ENCODE assay signal across 16 cellular contexts in the genomic region with DNA sequence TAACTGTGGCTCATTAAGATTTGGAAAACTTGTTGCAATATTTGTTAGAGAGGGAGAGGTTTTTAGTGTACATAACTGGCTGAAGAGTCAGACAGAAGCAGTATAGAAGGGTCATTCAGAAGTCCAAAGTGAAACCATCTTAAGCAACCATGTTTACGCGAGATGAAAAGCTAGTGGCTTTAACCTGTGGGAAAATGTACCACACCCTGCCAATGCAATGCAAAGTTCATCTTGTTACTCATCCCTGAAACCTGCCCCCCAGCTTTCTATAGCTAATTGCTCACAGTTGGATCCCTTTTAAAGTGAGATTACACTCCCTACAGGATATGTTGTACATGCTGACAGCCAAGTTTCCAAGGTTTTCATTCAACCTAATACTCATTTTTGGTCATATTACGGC.
DNase-seq lines count a peak whose midpoint lies in the region; ATAC-seq and TF ChIP-seq lines count a peak whose summit lies in the region.
"Had no signal": no experiment of that assay in that cellular context is flagged by ENCODE, and none has a peak within 500 bp of the region (broad histone marks: within the 10 kb centered on the region; RNA-seq: fewer than 3 reads in every experiment).

No MANE protein-coding gene starts in this region.

- peak overlapping the region; percentile 91 for H3K27ac ChIP-seq in mammary epithelial cell (ENCODE audit: insufficient read depth, low read depth, low read length)
- H3K27ac ChIP-seq in lower lobe of right lung, result no peak overlapping the region
- H3K27ac ChIP-seq in CD8-positive, alpha-beta T cell (ENCODE audit: low read depth, low read length), result no peak overlapping the region
- H3K27ac ChIP-seq: ascending aorta, C4-2B, spleen, VCaP had no signal

- H3K9ac ChIP-seq in mammary epithelial cell (ENCODE audit: insufficient read depth, low read length), result peak overlapping the region; percentile 60

- POLR2A ChIA-PET in CD8-positive, alpha-beta T cell (lab: Charles Lee), result no interaction called here

- WGBS in mammary epithelial cell (ENCODE audit: low coverage, missing lambda C conversion rate), result 20% methylated on average over 3 of the region's 3 CpGs

- in situ Hi-C loops in mammary epithelial cell (cut with MboI; ENCODE audit: low sequenced_read_pairs in 2 of 2), result no loop called here

- no peaks in the 10 kb centered on the region for H3K9me3 Mint-ChIP-seq in CD8-positive, alpha-beta T cell
- H3K9me3 Mint-ChIP-seq: nephron had no signal

- H3K9me3 ChIP-seq in mammary epithelial cell (replicated peaks; ENCODE audit: insufficient read depth, low read length) (no peaks in the 10 kb centered on the region), lower lobe of right lung (no peaks in the 10 kb centered on the region)
- H3K9me3 ChIP-seq in CD8-positive, alpha-beta T cell (ENCODE audit: low read length), result no peaks in the 10 kb centered on the region
- H3K9me3 ChIP-seq: ascending aorta had no signal

- peaks cover 34% of the 10 kb centered on the region for H3K4me1 ChIP-seq in mammary epithelial cell (ENCODE audit: insufficient read depth, low read length)
- peaks cover 20% of the 10 kb centered on the region for H3K4me1 ChIP-seq in lower lobe of right lung
- no peaks in the 10 kb centered on the region for H3K4me1 ChIP-seq in CD8-positive, alpha-beta T cell (ENCODE audit: insufficient read depth, low read length)
- H3K4me1 ChIP-seq: ascending aorta, spleen had no signal

- H3K4me1 Mint-ChIP-seq in CD8-positive, alpha-beta T cell (ENCODE audit: low read depth), result no peaks in the 10 kb centered on the region

- H3K36me3 ChIP-seq in mammary epithelial cell (ENCODE audit: insufficient read depth, low read length) (no peaks in the 10 kb centered on the region), lower lobe of right lung (no peaks in the 10 kb centered on the region)
- H3K36me3 ChIP-seq in CD8-positive, alpha-beta T cell (ENCODE audit: insufficient read depth, low read length), result no peaks in the 10 kb centered on the region
- H3K36me3 ChIP-seq: ascending aorta, spleen had no signal

- BruUV-seq in mammary epithelial cell (replicated peaks; lab: Mats Ljungman, UMichigan), result no TSS peak

- H3K79me2 ChIP-seq in mammary epithelial cell (ENCODE audit: insufficient read depth, low read length), result no peaks in the 10 kb centered on the region

- no peak overlapping the region for H3K27ac Mint-ChIP-seq in CD8-positive, alpha-beta T cell

- H3K36me3 Mint-ChIP-seq in CD8-positive, alpha-beta T cell, result no peaks in the 10 kb centered on the region

- H4K20me1 ChIP-seq in mammary epithelial cell (ENCODE audit: insufficient read depth, low read length), result no peaks in the 10 kb centered on the region

- peak overlapping the region; percentile 47 for H3K4me2 ChIP-seq in mammary epithelial cell (ENCODE audit: insufficient read depth, low read depth, low read length)

- CTCF ChIA-PET in mammary epithelial cell (lab: Charles Lee; ENCODE audit: low non-redundant PET), result interaction anchor here (0.6 kb wide), 1 partner anchor 186 kb away, joined by 4 read pairs; no protein-coding TSS in a partner anchor
- CTCF ChIA-PET in CD8-positive, alpha-beta T cell (lab: Charles Lee), result no interaction called here

- dilution Hi-C loops in mammary epithelial cell (cut with HindIII; ENCODE audit: low sequenced_read_pairs), result no loop called here

- DNase-seq in EH (ENCODE audit: low read depth), result peak; percentile 52
- peak; percentile 68 for DNase-seq in M059J (ENCODE audit: low read depth)
- DNase-seq in mammary epithelial cell, result peak; percentile 98
- no peak for DNase-seq in lower lobe of right lung
- DNase-seq in CD8-positive, alpha-beta T cell, result no peak
- DNase-seq: activated T-cell treated with anti-CD3 and anti-CD28 coated beads, Interleukin-2, amount 50 U/mL, for 1 hour; H7; NCI-H510A; spleen had no signal

- H2AFZ ChIP-seq in mammary epithelial cell (ENCODE audit: low read depth, low read length), result peak overlapping the region; percentile 25

- H3K4me3 Mint-ChIP-seq in CD8-positive, alpha-beta T cell, result no peak overlapping the region
- H3K4me3 Mint-ChIP-seq: nephron had no signal

- TF ChIP-seq CTCF in mammary epithelial cell (conservative IDR thresholded peaks at IDR 0.05 in 1 of 2, IDR thresholded peaks at IDR 0.05 in 1 of 2; ENCODE audit: extremely low read depth in 1 of 2, insufficient read depth in 1 of 2, low read depth in 1 of 2, low read length in 2 of 2) (no peak), lower lobe of right lung (IDR thresholded peaks at IDR 0.05) (no peak)
- TF ChIP-seq CTCF in CD8-positive, alpha-beta T cell (IDR thresholded peaks at IDR 0.05), result no peak

- peak overlapping the region in 1 of 3 experiments; percentile 2 for H3K4me3 ChIP-seq in mammary epithelial cell (replicated peaks in 1 of 3; ENCODE audit: insufficient read depth in 1 of 3, low read depth in 2 of 3, low read length in 3 of 3)
- no peak overlapping the region for H3K4me3 ChIP-seq in lower lobe of right lung
- H3K4me3 ChIP-seq in CD8-positive, alpha-beta T cell (ENCODE audit: low read depth, low read length), result no peak overlapping the region
- H3K4me3 ChIP-seq: ascending aorta, spleen had no signal

- ATAC-seq in lower lobe of right lung (peak; percentile 62 to 65), GM18517 (IDR thresholded peaks at IDR 0.05; ENCODE audit: unreplicated experiment) (no peak), HG03196 (IDR thresholded peaks at IDR 0.05; ENCODE audit: unreplicated experiment) (no peak), HG03439 (IDR thresholded peaks at IDR 0.05; ENCODE audit: unreplicated experiment) (no peak)
- no peak for ATAC-seq in CD8-positive, alpha-beta T cell

- intact Hi-C loops in mammary epithelial cell (cut with micrococcal nuclease), result loop anchor here (2.0 to 5.0 kb wide), 3 partner anchors 66 to 134 kb away; no protein-coding TSS in a partner anchor
- intact Hi-C loops in lower lobe of right lung (cut with DNase I), result no loop called here
- intact Hi-C loops in CD8-positive, alpha-beta T cell (cut with DNase I, micrococcal nuclease), result no loop called here

- H3K27me3 Mint-ChIP-seq in CD8-positive, alpha-beta T cell (ENCODE audit: low read depth), result peaks cover 8% of the 10 kb centered on the region

- H3K27me3 ChIP-seq in mammary epithelial cell (ENCODE audit: insufficient read depth, low read length), result no peaks in the 10 kb centered on the region
- H3K27me3 ChIP-seq in lower lobe of right lung (ENCODE audit: low read depth), result no peaks in the 10 kb centered on the region
- H3K27me3 ChIP-seq in CD8-positive, alpha-beta T cell (ENCODE audit: insufficient read depth, low read length), result no peaks in the 10 kb centered on the region
- H3K27me3 ChIP-seq: ascending aorta, spleen had no signal

Comparison
In these comparisons a context has a peak if more than half of its experiments do, and no peak if none do; other contexts are left out.
1. DNase-seq: peak in EH (single experiment), M059J (single experiment) and mammary epithelial cell (single experiment); none in lower lobe of right lung (single experiment) and CD8-positive, alpha-beta T cell (0 of 7).
2. ATAC-seq: peak in lower lobe of right lung (2 of 2); none in GM18517 (single experiment), HG03196 (single experiment), CD8-positive, alpha-beta T cell (single experiment) and HG03439 (single experiment).